ENCODE assay signal across 10 cellular contexts in genomic region chr18:77086034-77086433, GRCh38. TPM values are rescaled to one million over a fixed set of nuclear protein-coding genes. Genes with fewer than 3 reads are reported as not detected.
DNase-seq lines count a peak whose midpoint lies in the region; ATAC-seq, FAIRE-seq and TF ChIP-seq lines count a peak whose summit lies in the region.
"Had no signal": no experiment of that assay in that cellular context is flagged by ENCODE, and none has a peak within 500 bp of the region (broad histone marks: within the 10 kb centered on the region; RNA-seq: fewer than 3 reads in every experiment).

No MANE protein-coding gene starts in this region.

- TF ChIP-seq CTCF in heart left ventricle (IDR thresholded peaks at IDR 0.05) (no peak), astrocyte of the spinal cord (IDR thresholded peaks at IDR 0.05; ENCODE audit: low read depth, low read length) (no peak), right lobe of liver (IDR thresholded peaks at IDR 0.05) (no peak), type B pancreatic cell (conservative IDR thresholded peaks at IDR 0.05) (no peak)

- in situ Hi-C loops in astrocyte of the spinal cord (cut with HindIII; ENCODE audit: low sequenced_read_pairs) = no loop called here

- DNase-seq in heart left ventricle (no peak), left ventricle myocardium superior (no peak), astrocyte of the spinal cord (ENCODE audit: low read depth, low spot score) (peak; percentile 80), right lobe of liver (no peak), type B pancreatic cell (ENCODE audit: extremely low spot score, unreplicated experiment) (no peak), NCI-H446 treated with DMSO at 0.1 percent for 48 hours (lab: John Stamatoyannopoulos, UW) (no peak), small intestine (no peak)
- DNase-seq: central memory CD4-positive, alpha-beta T cell; NCI-H2171 had no signal

- no peaks in the 10 kb centered on the region for H3K27me3 ChIP-seq in heart left ventricle
- H3K27me3 ChIP-seq in right lobe of liver = no peaks in the 10 kb centered on the region
- no peaks in the 10 kb centered on the region for H3K27me3 ChIP-seq in small intestine (ENCODE audit: control insufficient read depth in 2 of 2, insufficient read depth in 2 of 2, low read length in 2 of 2)

- no peak for FAIRE-seq in small intestine (lab: Jason Lieb, UNC)

- no peaks in the 10 kb centered on the region for H3K36me3 Mint-ChIP-seq in type B pancreatic cell

- H3K36me3 ChIP-seq in heart left ventricle (peaks cover 0 to 14% (median 0%) of the 10 kb centered on the region in 9 donors), right lobe of liver (no peaks in the 10 kb centered on the region), small intestine (ENCODE audit: control insufficient read depth in 2 of 2, insufficient read depth in 2 of 2, low read length in 2 of 2) (no peaks in the 10 kb centered on the region)

- H3K9me3 Mint-ChIP-seq in type B pancreatic cell = no peaks in the 10 kb centered on the region

- TF ChIP-seq POLR2A in heart left ventricle (IDR thresholded peaks at IDR 0.05) (no peak), right lobe of liver (IDR thresholded peaks at IDR 0.05) (no peak)

- peak overlapping the region; percentile 2 to 92 (median 84) for H3K27ac ChIP-seq in heart left ventricle
- peak overlapping the region; percentile 37 to 63 (median 60) for H3K27ac ChIP-seq in right lobe of liver
- H3K27ac ChIP-seq in small intestine (ENCODE audit: low read depth in 1 of 2, low read length in 1 of 2) = no peak overlapping the region

- H3K9me3 ChIP-seq in heart left ventricle (no peaks in the 10 kb centered on the region), right lobe of liver (no peaks in the 10 kb centered on the region), small intestine (ENCODE audit: control insufficient read depth, low read depth) (no peaks in the 10 kb centered on the region)

- WGBS in heart left ventricle, 4 donors = 75 to 90% (median 82%) methylated on average over 3 of the region's 3 CpGs
- WGBS in right lobe of liver (ENCODE audit: insufficient coverage, low coverage, low lambda C conversion rate, missing lambda C conversion rate) = 55% methylated on average over 2 of the region's 3 CpGs
- WGBS in small intestine, 3 donors = 72 to 96% (median 94%) methylated on average over 3 of the region's 3 CpGs

- peak overlapping the region in 5 of 12 donors; percentile 56 to 66 (median 58) for H3K4me3 ChIP-seq in heart left ventricle
- H3K4me3 ChIP-seq in astrocyte of the spinal cord (ENCODE audit: low read depth, low read length) = no peak overlapping the region
- H3K4me3 ChIP-seq in right lobe of liver = no peak overlapping the region
- no peak overlapping the region for H3K4me3 ChIP-seq in small intestine (ENCODE audit: low read depth in 1 of 2, low read length in 2 of 2)

- peak overlapping the region; percentile 37 for H3K27ac Mint-ChIP-seq in type B pancreatic cell

- peak overlapping the region; percentile 85 for H3K4me3 Mint-ChIP-seq in type B pancreatic cell

- H3K4me1 ChIP-seq in heart left ventricle (peaks cover 4 to 69% (median 44%) of the 10 kb centered on the region in 12 donors), right lobe of liver (peaks cover 0 to 47% (median 13%) of the 10 kb centered on the region in 4 donors), small intestine (ENCODE audit: control insufficient read depth in 2 of 2, insufficient read depth in 1 of 2, low read depth in 1 of 2, low read length in 1 of 2) (peaks cover 0 to 2% of the 10 kb centered on the region in 2 donors)

- intact Hi-C loops in heart left ventricle (cut with DNase I) (loop anchor here in 1 of 10 donors (10.0 kb wide), 1 partner anchor 119 kb away; no protein-coding TSS in a partner anchor), left ventricle myocardium superior (cut with micrococcal nuclease) (no loop called here), right lobe of liver (cut with DNase I) (no loop called here)

- peak in 1 of 4 donors; percentile 32 for ATAC-seq in heart left ventricle
- ATAC-seq in left ventricle myocardium superior = no peak
- no peak for ATAC-seq in right lobe of liver
- ATAC-seq in HG03097 (IDR thresholded peaks at IDR 0.05; ENCODE audit: low FRiP score, unreplicated experiment) = no peak

- H3K4me1 Mint-ChIP-seq in type B pancreatic cell (ENCODE audit: unreplicated experiment) = peaks cover 48% of the 10 kb centered on the region

- H3K27me3 Mint-ChIP-seq in type B pancreatic cell = no peaks in the 10 kb centered on the region

RNA-seq across cellular contexts. Expression of gene MBP, which starts 46.5 kb away (rescaled TPM):
- 10 to 100 TPM; 15.8 to 93.0 (median 38.8) TPM for total RNA-seq in heart left ventricle
- polyA plus RNA-seq in heart left ventricle = 10 to 100 TPM in 1 of 2 donors, 1 to 10 TPM in 1; 7.7 to 11.3 TPM
- 32.7 TPM for total RNA-seq in left ventricle myocardium superior
- total RNA-seq in right lobe of liver = 10 to 100 TPM; 24.0 to 40.8 (median 27.6) TPM
- 14.5 and 34.0 TPM in 2 replicates for total RNA-seq in type B pancreatic cell (ENCODE audit: low replicate concordance)
- polyA plus RNA-seq in small intestine = 10 to 100 TPM; 14.3 to 25.1 (median 20.8) TPM

Comparison
In these comparisons a context has a peak if more than half of its experiments do, and no peak if none do; other contexts are left out.
1. H3K27ac ChIP-seq: peak in heart left ventricle (12 of 12) and right lobe of liver (3 of 3); none in small intestine (0 of 2).